6 cellular contexts compared by ENCODE assay signal in the genomic region with DNA sequence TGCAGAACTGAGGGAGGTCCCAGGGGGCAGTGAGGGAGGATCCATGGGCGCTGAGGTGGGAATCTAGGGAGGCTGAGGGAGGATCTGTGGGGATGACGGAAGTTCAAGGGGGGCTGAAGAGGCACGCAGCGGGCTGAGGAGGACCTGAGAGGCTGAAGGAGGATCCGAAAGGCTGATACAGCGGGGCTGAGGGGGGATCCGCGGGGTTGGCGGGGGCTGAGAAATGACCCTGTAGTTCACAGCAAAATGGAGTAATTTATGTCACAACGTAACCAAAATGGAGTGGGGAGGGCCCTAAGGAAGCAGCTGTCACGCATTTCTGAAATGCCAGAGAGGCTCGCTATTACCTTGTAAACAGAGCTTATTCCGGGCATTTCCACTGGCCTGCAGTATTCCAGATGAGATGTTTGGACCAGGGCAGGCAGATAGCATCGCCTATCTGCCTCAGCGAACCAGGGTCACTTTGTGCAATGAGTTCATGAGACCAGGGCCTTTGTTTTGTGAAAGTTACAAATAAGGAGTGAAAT. TPM values are rescaled to one million over a fixed set of nuclear protein-coding genes. Genes with fewer than 3 reads are reported as not detected.
DNase-seq lines count a peak whose midpoint lies in the region; ATAC-seq and TF ChIP-seq lines count a peak whose summit lies in the region.

No MANE protein-coding gene starts in this region.

- peak overlapping the region; percentile 90 for H3K4me3 ChIP-seq in GM12864 (ENCODE audit: low read depth, low read length)
- peak overlapping the region; percentile 98 for H3K4me3 ChIP-seq in iPS-20b (ENCODE audit: low read length)
- H3K4me3 ChIP-seq in aorta (ENCODE audit: low read length in 2 of 2): peak overlapping the region; percentile 36 to 58

- no peak overlapping the region for H3K27ac ChIP-seq in iPS-20b (ENCODE audit: low read length)
- peak overlapping the region in 1 of 2 donors; percentile 66 for H3K27ac ChIP-seq in aorta (ENCODE audit: low read depth in 1 of 2, low read length in 2 of 2)

- H3K9ac ChIP-seq in iPS-20b (ENCODE audit: low read depth, low read length): peak overlapping the region; percentile 82

- intact Hi-C loops in aorta (cut with DNase I): loop anchor here in 1 of 2 donors (2.0 to 10.0 kb wide), 4 partner anchors 27 to 375 kb away; a partner anchor contains a TSS

- TF ChIP-seq CTCF in GM12864 (IDR thresholded peaks at IDR 0.05; ENCODE audit: low read depth, low read length, missing control alignments): no peak

- ATAC-seq in aorta (ENCODE audit: low FRiP score) (no peak), GM21360 (IDR thresholded peaks at IDR 0.05; ENCODE audit: unreplicated experiment) (no peak)

- H3K9me3 ChIP-seq in iPS-20b (ENCODE audit: insufficient read depth, low read depth, low read length): peaks cover 3% of the 10 kb centered on the region; the same call in 1 of the 2 replicates
- no peaks in the 10 kb centered on the region for H3K9me3 ChIP-seq in aorta (ENCODE audit: control insufficient read depth, low read length)

- H3K27me3 ChIP-seq in iPS-20b (ENCODE audit: insufficient read depth, low read length): peaks cover 15% of the 10 kb centered on the region; the same call in 1 of the 2 replicates
- no peaks in the 10 kb centered on the region for H3K27me3 ChIP-seq in aorta (ENCODE audit: control insufficient read depth in 1 of 2, insufficient read depth in 2 of 2, low read length in 1 of 2)

- H3K36me3 ChIP-seq in iPS-20b (ENCODE audit: insufficient read depth, low read depth, low read length): peaks cover 21% of the 10 kb centered on the region
- H3K36me3 ChIP-seq in aorta (ENCODE audit: control insufficient read depth in 1 of 2, insufficient read depth in 2 of 2, low read length in 1 of 2): no peaks in the 10 kb centered on the region

- no peak for DNase-seq in GM12864 (ENCODE audit: low read depth)
- peak; percentile 29 for DNase-seq in RPMI7951 (ENCODE audit: low read depth)
- peak in 1 of 2 donors; percentile 78 for DNase-seq in aorta
- no peak for DNase-seq in NCI-H345 treated with DMSO at 0.1 percent for 48 hours (lab: John Stamatoyannopoulos, UW; ENCODE audit: unreplicated experiment)

- 34 to 37% methylated on average over 15 of the region's 15 CpGs for WGBS in aorta, 2 donors

- H3K4me1 ChIP-seq in iPS-20b (ENCODE audit: insufficient read depth, low read length) (peaks cover 4% of the 10 kb centered on the region), aorta (ENCODE audit: control insufficient read depth in 1 of 2, insufficient read depth in 2 of 2, low read length in 2 of 2) (no peaks in the 10 kb centered on the region)

RNA-seq across cellular contexts. Expression of a gene that starts 0.9 kb away (rescaled TPM):
- 63.2 and 83.0 TPM in 2 replicates for total RNA-seq in RPMI7951 (2014; rRNA removed; shearing (Covaris generic))
- 10 to 100 TPM; 27.4 to 35.4 TPM for total RNA-seq in aorta
- polyA plus RNA-seq in aorta: 100 to 1,000 TPM in 1 of 2 donors, 10 to 100 TPM in 1; 41.8 to 152 TPM

RNA-seq across cellular contexts. Expression of a gene that starts 6.9 kb away (rescaled TPM):
- total RNA-seq in RPMI7951 (2014; rRNA removed; shearing (Covaris generic)): 7.8 and 8.6 TPM in 2 replicates
- total RNA-seq in aorta: 10 to 100 TPM in 1 of 2 donors, 1 to 10 TPM in 1; 7.9 to 11.4 TPM
- 10 to 100 TPM in 1 of 2 donors, 1 to 10 TPM in 1; 3.6 to 36.2 TPM for polyA plus RNA-seq in aorta

RNA-seq across cellular contexts. Expression of a gene that starts 27.5 kb away (rescaled TPM):
- 163 and 218 TPM in 2 replicates for total RNA-seq in RPMI7951 (2014; rRNA removed; shearing (Covaris generic))
- 100 to 1,000 TPM; 291 to 356 TPM for total RNA-seq in aorta
- polyA plus RNA-seq in aorta: 100 to 1,000 TPM; 232 to 349 TPM

RNA-seq across cellular contexts. Expression of a gene that starts 30.1 kb away (rescaled TPM):
- 294 and 365 TPM in 2 replicates for total RNA-seq in RPMI7951 (2014; rRNA removed; shearing (Covaris generic))
- 100 to 1,000 TPM; 247 to 248 TPM for total RNA-seq in aorta
- polyA plus RNA-seq in aorta: 100 to 1,000 TPM; 660 to 973 TPM

RNA-seq across cellular contexts. Expression of a gene that starts 39.7 kb away (rescaled TPM):
- total RNA-seq in RPMI7951 (2014; rRNA removed; shearing (Covaris generic)): 0.39 and 0.48 TPM in 2 replicates
- total RNA-seq in aorta: 1 to 10 TPM; 4.3 to 4.5 TPM
- polyA plus RNA-seq in aorta: under 1 TPM; 0.50 to 0.87 TPM

Comparison
In these comparisons a context has a peak if more than half of its experiments do, and no peak if none do; other contexts are left out.
1. H3K4me3 ChIP-seq: peak in every context shown above with its lines; median percentile 98 in iPS-20b; 90 in GM12864; 47 in aorta.